14 cellular contexts compared by ENCODE assay signal in the genomic region with DNA sequence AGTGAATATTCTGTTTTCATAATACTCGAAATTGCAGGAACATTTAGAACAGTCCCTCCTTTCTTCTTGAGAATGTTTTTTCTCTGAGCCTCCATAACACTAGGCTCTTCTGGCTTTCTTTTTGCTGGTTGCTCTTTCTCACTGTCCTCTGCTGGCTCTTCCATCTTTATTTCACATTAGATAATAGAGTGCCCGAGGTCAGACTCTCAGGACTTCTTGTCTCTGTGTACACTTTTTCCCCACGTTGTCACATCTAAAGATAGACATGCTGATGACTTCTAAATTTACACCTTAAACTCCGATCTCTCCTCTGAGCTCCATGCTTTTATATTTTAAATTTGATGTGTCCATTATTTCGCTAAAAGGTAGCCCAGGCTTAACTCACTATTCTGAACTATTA. TPM values are rescaled to one million over a fixed set of nuclear protein-coding genes. Genes with fewer than 3 reads are reported as not detected.
"Had no signal": no experiment of that assay in that cellular context is flagged by ENCODE, and none has a peak within 500 bp of the region (broad histone marks: within the 10 kb centered on the region; RNA-seq: fewer than 3 reads in every experiment).

No MANE protein-coding gene starts in this region.

- DNase-seq: activated CD4-positive, alpha-beta T cell treated with anti-CD3 and anti-CD28 coated beads, Interleukin-2, amount 50 U/mL, for 48 hours; activated CD4-positive, CD25-positive, alpha-beta regulatory T cell; activated gamma-delta T cell treated with Interleukin-2 at 50 U/mL for 16 hours; aorta; esophagus squamous epithelium; left cardiac atrium; naive thymus-derived CD8-positive, alpha-beta T cell; SK-N-SH; stimulated activated CD4-positive, alpha-beta T cell treated with anti-CD3 and anti-CD28 coated beads, Interleukin-12 subunit alpha, Interleukin-12 subunit beta, amount 100 ng/mL, for 4 hours; stomach had no signal

- H3K9me3 Mint-ChIP-seq: naive thymus-derived CD8-positive, alpha-beta T cell had no signal

- H3K9me3 ChIP-seq: esophagus squamous epithelium, prostate gland, SK-N-SH, stomach, thoracic aorta had no signal

- H3K27me3 Mint-ChIP-seq: naive thymus-derived CD8-positive, alpha-beta T cell had no signal

- H3K27me3 ChIP-seq: esophagus squamous epithelium, stomach had no signal

- H3K36me3 ChIP-seq: esophagus squamous epithelium, prostate gland, stomach, thoracic aorta had no signal

- H3K4me3 ChIP-seq: esophagus squamous epithelium, prostate gland, stomach, thoracic aorta had no signal

- H3K4me1 ChIP-seq: prostate gland had no signal

- H3K27ac ChIP-seq: esophagus squamous epithelium, prostate gland, stomach, thoracic aorta had no signal

RNA-seq across cellular contexts. Expression of gene LRRN3, which starts 15.4 kb away (rescaled TPM):
- total RNA-seq: bronchial epithelial cell, lung microvascular endothelial cell had no signal
